In genomic region chr16:58225965-58226602, GRCh38 we compare ENCODE assay signal across 3 cellular contexts.
TF ChIP-seq lines count a peak whose summit lies in the region.

No MANE protein-coding gene starts in this region.

TF ChIP-seq in A549, 52 proteins besides CTCF, POLR2A, EP300 and RAD21 (continued from another document):
- TF ChIP-seq MAZ (IDR thresholded peaks at IDR 0.05; ENCODE audit: borderline replicate concordance, low read depth, low read length), result no peak
- no peak for TF ChIP-seq CHD2 (IDR thresholded peaks at IDR 0.05; ENCODE audit: low read length, partially characterized antibody)
- TF ChIP-seq USF2 (IDR thresholded peaks at IDR 0.05), result peak; percentile 47

TF ChIP-seq in HEK293, 187 proteins besides CTCF, POLR2A, EP300 and RAD21 (continued from another document):
- TF ChIP-seq ZNF133 (tag by site-specific recombination; IDR thresholded peaks at IDR 0.05) (no peak), ATF2 (tag by site-specific recombination; IDR thresholded peaks at IDR 0.05; ENCODE audit: low read depth) (peak; percentile 19; the same call in 1 of the 2 replicates)

TF ChIP-seq in GM12878, 131 proteins besides CTCF, POLR2A, EP300 and RAD21 (continued from another document):
- TF ChIP-seq USF1 (IDR thresholded peaks at IDR 0.05; ENCODE audit: borderline replicate concordance, extremely low read length, insufficient read depth, low read depth, low read length) (peak; percentile 26), RCOR1 (conservative IDR thresholded peaks at IDR 0.05; ENCODE audit: low read depth, low read length) (no peak), HDAC2 (IDR thresholded peaks at IDR 0.05) (no peak), RBBP5 (conservative IDR thresholded peaks at IDR 0.05) (no peak), PML (IDR thresholded peaks at IDR 0.05; ENCODE audit: low read length) (no peak), KDM1A (IDR thresholded peaks at IDR 0.05; ENCODE audit: borderline replicate concordance) (no peak), RELA (IDR thresholded peaks at IDR 0.05; ENCODE audit: borderline replicate concordance, partially characterized antibody) (no peak)
